Comparison of ENCODE assay signal across 1 cellular context in genomic region chr1:16713480-16713879, GRCh38. TPM values are rescaled to one million over a fixed set of nuclear protein-coding genes. Genes with fewer than 3 reads are reported as not detected.
"Had no signal": no experiment of that assay in that cellular context is flagged by ENCODE, and none has a peak within 500 bp of the region (broad histone marks: within the 10 kb centered on the region; RNA-seq: fewer than 3 reads in every experiment).

No MANE protein-coding gene starts in this region.

RNA-seq across cellular contexts. Expression of gene RNU1-4, which starts 26.8 kb away (rescaled TPM):
- total RNA-seq: G401 had no signal

RNA-seq across cellular contexts. Expression of gene RNU1-3, which starts 46.7 kb away (rescaled TPM):
- total RNA-seq: G401 had no signal
